Comparison of ENCODE assay signal across 8 cellular contexts in the genomic region with DNA sequence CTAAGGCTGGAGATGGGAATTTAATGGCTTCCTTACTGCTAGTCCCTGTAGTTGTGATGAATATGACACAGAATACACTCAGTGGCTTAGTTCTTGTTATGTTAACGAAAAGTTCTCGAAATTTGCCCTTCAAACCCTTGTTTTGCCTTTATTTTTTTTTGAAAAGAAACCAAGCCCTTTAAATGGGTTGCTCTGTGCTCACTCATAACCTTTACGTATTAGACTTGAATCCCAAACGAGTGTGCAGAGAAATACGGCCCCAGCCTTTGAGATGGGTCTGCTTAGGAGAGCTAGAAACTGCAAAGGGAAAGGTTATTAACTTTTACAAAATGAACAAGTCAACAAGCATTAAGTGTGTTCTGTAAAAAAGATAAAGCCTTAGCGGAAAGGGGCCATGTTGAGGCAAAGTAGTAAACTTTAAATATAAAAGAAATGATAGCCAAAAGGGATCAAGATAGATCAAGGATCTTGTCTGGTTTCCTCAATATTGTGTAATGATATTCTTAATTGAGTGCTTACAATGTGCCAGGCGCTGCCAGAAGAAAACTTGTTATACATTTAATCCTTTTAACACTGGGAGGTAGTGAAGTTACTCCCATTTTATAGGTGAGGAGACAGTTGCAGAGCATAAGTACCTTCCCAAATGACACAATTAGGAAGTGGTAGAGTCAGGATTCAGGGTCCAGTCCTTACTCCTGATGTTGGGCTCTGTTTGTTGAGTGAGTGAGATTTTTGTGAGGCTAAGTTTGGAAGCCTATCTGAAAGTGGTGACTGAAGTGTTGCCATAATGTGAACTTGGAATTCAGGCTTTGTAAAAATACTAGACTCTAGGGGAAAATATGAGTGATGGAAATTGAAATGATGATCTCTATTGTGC. TPM values are rescaled to one million over a fixed set of nuclear protein-coding genes. Genes with fewer than 3 reads are reported as not detected.
DNase-seq lines count a peak whose midpoint lies in the region; TF ChIP-seq lines count a peak whose summit lies in the region.

No MANE protein-coding gene starts in this region.

- POLR2A ChIA-PET in PC-9 (lab: Charles Lee; ENCODE audit: unreplicated experiment), result interaction anchor here (0.6 to 0.7 kb wide), 2 partner anchors 62 to 451 kb away, joined by 4 to 6 read pairs; no protein-coding TSS in a partner anchor

- H3K36me3 Mint-ChIP-seq in endodermal cell (ENCODE audit: low read depth), result peaks cover 57% of the 10 kb centered on the region
- H3K36me3 Mint-ChIP-seq in neural progenitor cell, result peaks cover 17% of the 10 kb centered on the region

- CTCF ChIA-PET in PC-9 (lab: Charles Lee), result interaction anchor here (0.6 to 1.8 kb wide), 2 partner anchors 48 to 392 kb away, joined by 3 to 7 read pairs; no protein-coding TSS in a partner anchor

- H3K4me1 Mint-ChIP-seq in endodermal cell (peaks cover 35% of the 10 kb centered on the region), neural progenitor cell (peaks cover 41% of the 10 kb centered on the region)

- DNase-seq in NCI-H1092 treated with DMSO at 0.1 percent for 48 hours (lab: John Stamatoyannopoulos, UW) (peak; percentile 31), NCI-H1092 (lab: John Stamatoyannopoulos, UW) (no peak), PC-9 (no peak), endodermal cell (no peak), neural progenitor cell (ENCODE audit: low spot score) (no peak), COLO668 (lab: John Stamatoyannopoulos, UW; ENCODE audit: unreplicated experiment) (no peak), NCI-H146 treated with DMSO at 0.1 percent for 48 hours (lab: John Stamatoyannopoulos, UW; ENCODE audit: unreplicated experiment) (no peak), GM19240 (ENCODE audit: insufficient read length, low spot score) (no peak)

- H3K9me3 Mint-ChIP-seq in endodermal cell, result no peaks in the 10 kb centered on the region
- H3K9me3 Mint-ChIP-seq in neural progenitor cell, result peaks cover 2% of the 10 kb centered on the region

- no peaks in the 10 kb centered on the region for H3K9me2 ChIP-seq in PC-9 (ENCODE audit: insufficient read depth)

- no peak for TF ChIP-seq CTCF in PC-9 (conservative IDR thresholded peaks at IDR 0.05)
- TF ChIP-seq CTCF in endodermal cell (conservative IDR thresholded peaks at IDR 0.05), result no peak
- TF ChIP-seq CTCF in neural progenitor cell (IDR thresholded peaks at IDR 0.05), result no peak

- H3K79me2 ChIP-seq in PC-9 (ENCODE audit: low read depth) (peaks cover 82% of the 10 kb centered on the region), neural progenitor cell (ENCODE audit: low read depth) (peaks cover 65% of the 10 kb centered on the region)

- H3K4me2 ChIP-seq in PC-9, result peak overlapping the region; percentile 80
- H3K4me2 ChIP-seq in neural progenitor cell, result peak overlapping the region; percentile 83

- H3K4me1 ChIP-seq in PC-9 (replicated peaks; ENCODE audit: insufficient read depth) (peaks cover 28% of the 10 kb centered on the region), endodermal cell (ENCODE audit: control insufficient read depth, insufficient read depth, low read length) (no peaks in the 10 kb centered on the region), neural progenitor cell (peaks cover 34% of the 10 kb centered on the region)

- H3K4me3 Mint-ChIP-seq in endodermal cell (peak overlapping the region; percentile 99), neural progenitor cell (peak overlapping the region; percentile 100)

- no peaks in the 10 kb centered on the region for H3K36me3 ChIP-seq in PC-9 (ENCODE audit: low read depth)
- peaks cover 58% of the 10 kb centered on the region for H3K36me3 ChIP-seq in endodermal cell (ENCODE audit: control insufficient read depth, insufficient read depth, low read length)
- H3K36me3 ChIP-seq in neural progenitor cell, result no peaks in the 10 kb centered on the region

- H3K27ac ChIP-seq in PC-9 (peak overlapping the region; percentile 41), endodermal cell (ENCODE audit: low read depth, low read length) (no peak overlapping the region), neural progenitor cell (no peak overlapping the region)

- no TSS peak for BruUV-seq in PC-9 (replicated peaks; lab: Mats Ljungman, UMichigan)

- H3K27ac Mint-ChIP-seq in endodermal cell, result peak overlapping the region; percentile 94
- peak overlapping the region; percentile 98 for H3K27ac Mint-ChIP-seq in neural progenitor cell

- H3K4me3 ChIP-seq in PC-9 (peak overlapping the region; percentile 86), endodermal cell (ENCODE audit: low read length) (peak overlapping the region; percentile 96), neural progenitor cell (peak overlapping the region; percentile 63)

- H3K9me3 ChIP-seq in PC-9 (ENCODE audit: insufficient read depth, low read depth), result no peaks in the 10 kb centered on the region
- H3K9me3 ChIP-seq in endodermal cell (ENCODE audit: control insufficient read depth, low read length), result no peaks in the 10 kb centered on the region
- H3K9me3 ChIP-seq in neural progenitor cell (ENCODE audit: low read depth), result no peaks in the 10 kb centered on the region

- H3K27me3 ChIP-seq in PC-9 (ENCODE audit: insufficient read depth, low read depth) (no peaks in the 10 kb centered on the region), endodermal cell (ENCODE audit: control insufficient read depth, insufficient read depth, low read length, poor library complexity, severe bottlenecking) (no peaks in the 10 kb centered on the region), neural progenitor cell (no peaks in the 10 kb centered on the region)

- intact Hi-C loops in PC-9 (cut with micrococcal nuclease; ENCODE audit: unreplicated experiment), result loop anchor here (1.0 to 10.0 kb wide), 5 partner anchors 137 to 389 kb away; no protein-coding TSS in a partner anchor

- H3F3A ChIP-seq in PC-9 (ENCODE audit: insufficient read depth, low read depth) (peaks cover 13% of the 10 kb centered on the region), neural progenitor cell (ENCODE audit: low read depth) (peaks cover 19% of the 10 kb centered on the region)

- H3K9ac ChIP-seq in endodermal cell (ENCODE audit: extremely low read depth, low read length, poor library complexity, severe bottlenecking) (peak overlapping the region; percentile 99), neural progenitor cell (peak overlapping the region; percentile 27)

- H3K27me3 Mint-ChIP-seq in endodermal cell (ENCODE audit: insufficient read depth) (no peaks in the 10 kb centered on the region), neural progenitor cell (ENCODE audit: insufficient read depth, low read depth) (peaks cover 2% of the 10 kb centered on the region)

- H2AFZ ChIP-seq in PC-9 (no peak overlapping the region), neural progenitor cell (replicated peaks) (no peak overlapping the region)

- H4K20me1 ChIP-seq in PC-9 (ENCODE audit: insufficient read depth), result peaks cover 44% of the 10 kb centered on the region
- H4K20me1 ChIP-seq in neural progenitor cell (ENCODE audit: low read depth), result peaks cover 54% of the 10 kb centered on the region

- 7 to 11% methylated on average over 6 of the region's 7 CpGs for WGBS in endodermal cell (ENCODE audit: insufficient coverage in 1 of 2, insufficient read length in 1 of 2), 2 experiments

RNA-seq across cellular contexts. Expression of gene NUDT4, which starts 1.9 kb away (rescaled TPM):
- total RNA-seq in PC-9 (2021) (38.7 and 51.0 TPM in 2 replicates), endodermal cell (100 to 1,000 TPM; 334 to 453 TPM), neural progenitor cell (ENCODE audit: low replicate concordance) (56.3 and 89.8 TPM in 2 replicates)
- polyA plus RNA-seq in endodermal cell (2013, experiment 1 of 2), result 125 TPM
- polyA plus RNA-seq in endodermal cell (2013, experiment 2 of 2), result 149 TPM
